In genomic region chr22:22422629-22423112, GRCh38 we compare ENCODE assay signal across 8 cellular contexts.
DNase-seq lines count a peak whose midpoint lies in the region; ATAC-seq, FAIRE-seq and TF ChIP-seq lines count a peak whose summit lies in the region.

No MANE protein-coding gene starts in this region.

- H3K9me3 ChIP-seq in heart right ventricle = no peaks in the 10 kb centered on the region
- H3K9me3 ChIP-seq in small intestine (ENCODE audit: control insufficient read depth, low read depth) = no peaks in the 10 kb centered on the region

- ATAC-seq in GM21529 (IDR thresholded peaks at IDR 0.05; ENCODE audit: unreplicated experiment) (peak; percentile 97), heart right ventricle (peak in 3 of 8 donors; percentile 18 to 29 (median 23))

- H3K4me3 ChIP-seq in heart right ventricle = no peak overlapping the region
- H3K4me3 ChIP-seq in small intestine (ENCODE audit: low read depth in 1 of 2, low read length in 2 of 2) = no peak overlapping the region

- H3K27ac ChIP-seq in heart right ventricle (no peak overlapping the region), small intestine (ENCODE audit: low read depth in 1 of 2, low read length in 1 of 2) (no peak overlapping the region)

- intact Hi-C loops in heart right ventricle (cut with DNase I) = no loop called here

- peak in 8 of 9 donors; percentile 44 to 83 (median 70) for TF ChIP-seq CTCF in heart right ventricle (IDR thresholded peaks at IDR 0.05)

- FAIRE-seq in small intestine (lab: Jason Lieb, UNC) = no peak

- WGBS in heart right ventricle, 2 donors = 3 to 5% methylated on average over 6 of the region's 6 CpGs
- WGBS in small intestine, 3 donors = 0 to 3% (median 0%) methylated on average over 6 of the region's 6 CpGs

- DNase-seq in EL (peak; percentile 54), HuH-7 (ENCODE audit: low spot score) (peak; percentile 57), SHP77 (lab: John Stamatoyannopoulos, UW) (peak; percentile 54 to 70), heart right ventricle (peak; percentile 32 to 55), small intestine (peak; percentile 69), T1000 (lab: John Stamatoyannopoulos, UW) (no peak)
- DNase-seq in activated naive CD4-positive, alpha-beta T cell (lab: John Stamatoyannopoulos, UW) = peak; percentile 22 to 43 (median 36)

- peaks cover 6 to 66% (median 47%) of the 10 kb centered on the region in 7 donors for H3K27me3 ChIP-seq in heart right ventricle
- H3K27me3 ChIP-seq in small intestine (ENCODE audit: control insufficient read depth in 2 of 2, insufficient read depth in 2 of 2, low read length in 2 of 2) = no peaks in the 10 kb centered on the region

- H3K36me3 ChIP-seq in heart right ventricle (no peaks in the 10 kb centered on the region), small intestine (ENCODE audit: control insufficient read depth in 2 of 2, insufficient read depth in 2 of 2, low read length in 2 of 2) (no peaks in the 10 kb centered on the region)

- H3K4me1 ChIP-seq in heart right ventricle (peaks cover 0 to 6% (median 0%) of the 10 kb centered on the region in 9 donors), small intestine (ENCODE audit: control insufficient read depth in 2 of 2, insufficient read depth in 1 of 2, low read depth in 1 of 2, low read length in 1 of 2) (no peaks in the 10 kb centered on the region)
